8 cellular contexts compared by ENCODE assay signal in the genomic region with DNA sequence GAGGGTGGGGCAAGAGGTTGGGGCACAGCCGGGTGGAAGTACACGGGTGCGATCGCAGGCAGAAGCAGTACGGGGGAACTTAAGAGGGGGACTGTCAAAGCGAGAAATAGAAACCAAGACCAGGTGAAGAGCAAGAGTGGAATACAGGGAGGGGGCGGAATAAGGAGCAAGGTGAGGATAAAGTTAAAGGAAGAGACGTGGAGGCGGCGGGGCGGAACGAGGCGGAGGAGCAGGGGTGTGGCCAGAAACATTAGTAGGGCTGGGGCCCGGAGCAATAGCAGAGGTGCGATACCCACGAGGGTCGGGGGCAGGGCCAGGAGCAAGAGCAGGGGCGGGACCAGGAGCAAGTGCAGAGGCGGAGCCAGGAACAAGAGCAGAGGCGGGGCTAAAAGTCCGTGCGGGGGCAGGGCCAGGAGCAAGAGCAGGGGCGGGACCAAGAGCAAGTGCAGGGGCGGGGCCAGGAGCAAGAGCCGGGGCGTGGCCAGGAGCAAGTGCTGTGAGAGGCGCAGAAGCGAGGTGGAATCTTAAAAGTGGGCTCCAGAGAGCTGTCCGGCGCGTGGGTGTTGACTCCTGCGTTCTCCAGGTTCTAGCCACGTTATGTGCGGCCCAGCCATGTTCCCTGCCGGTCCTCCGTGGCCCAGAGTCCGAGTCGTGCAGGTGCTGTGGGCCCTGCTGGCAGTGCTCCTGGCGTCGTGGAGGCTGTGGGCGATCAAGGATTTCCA. TPM values are rescaled to one million over a fixed set of nuclear protein-coding genes. Genes with fewer than 3 reads are reported as not detected.
DNase-seq lines count a peak whose midpoint lies in the region; ATAC-seq and TF ChIP-seq lines count a peak whose summit lies in the region.

No MANE protein-coding gene starts in this region.

- H3K36me3 Mint-ChIP-seq in activated B cell treated with CpG ODN at 0.5 μM for 24 hours (ENCODE audit: low read depth), result peaks cover 17% of the 10 kb centered on the region

- in situ Hi-C loops in GM18951 (cut with MboI; ENCODE audit: low sequenced_read_pairs, unreplicated experiment), result no loop called here

- no peaks in the 10 kb centered on the region for H3K27me3 Mint-ChIP-seq in activated B cell treated with CpG ODN at 0.5 μM for 24 hours

- H3K27ac ChIP-seq in caudate nucleus (ENCODE audit: low read depth, low read length), result peak overlapping the region; percentile 98

- peak overlapping the region; percentile 97 for H3K27ac Mint-ChIP-seq in activated B cell treated with CpG ODN at 0.5 μM for 24 hours

- H3K9me3 Mint-ChIP-seq in activated B cell treated with CpG ODN at 0.5 μM for 24 hours, result no peaks in the 10 kb centered on the region

- peaks cover 8% of the 10 kb centered on the region for H3K4me1 Mint-ChIP-seq in activated B cell treated with CpG ODN at 0.5 μM for 24 hours

- CTCF ChIA-PET in activated B cell treated with CpG ODN at 0.5 μM for 24 hours (lab: Charles Lee), result interaction anchor here (0.9 to 3.4 kb wide), 4 partner anchors 37 to 93 kb away, joined by 4 to 16 read pairs (median 8); a partner anchor contains a TSS

- intact Hi-C loops in activated B cell treated with CpG ODN at 0.5 μM for 24 hours (cut with micrococcal nuclease), result loop anchor here (1.0 to 5.0 kb wide), 6 partner anchors 25 to 594 kb away; a partner anchor contains a TSS

- POLR2A ChIA-PET in activated B cell treated with CpG ODN at 0.5 μM for 24 hours (lab: Charles Lee), result interaction anchor here (0.6 to 2.8 kb wide), 8 partner anchors 20 to 423 kb away, joined by 3 to 82 read pairs (median 3); a partner anchor contains a TSS

- H3K4me3 Mint-ChIP-seq in activated B cell treated with CpG ODN at 0.5 μM for 24 hours, result peak overlapping the region; percentile 91

- peak; percentile 90 for DNase-seq in AG08395 (ENCODE audit: low spot score)
- DNase-seq in NCI-H345 (lab: John Stamatoyannopoulos, UW), result peak; percentile 100
- peak; percentile 88 for DNase-seq in activated B cell treated with CpG ODN at 0.5 μM for 24 hours
- DNase-seq in caudate nucleus (lab: John Stamatoyannopoulos, UW), result peak in 60 of 61 donors; percentile 49 to 97 (median 87)
- peak; percentile 98 for DNase-seq in islet precursor cell
- DNase-seq in stimulated activated CD4-positive, alpha-beta T cell treated with anti-CD3 and anti-CD28 coated beads, Interleukin-12 subunit alpha, Interleukin-12 subunit beta, amount 100 ng/mL, for 24 hours (ENCODE audit: low read depth in 2 of 2), result peak; percentile 94 to 97

- ATAC-seq in HG03175 (IDR thresholded peaks at IDR 0.05; ENCODE audit: unreplicated experiment) (peak; percentile 53), activated B cell treated with CpG ODN at 0.5 μM for 24 hours (ENCODE audit: low read depth) (peak; percentile 71)

- peak; percentile 22 for TF ChIP-seq POLR2A in GM18951 (IDR thresholded peaks at IDR 0.05; ENCODE audit: extremely low read depth, insufficient read depth, insufficient read length)

- no peak for TF ChIP-seq CTCF in activated B cell treated with CpG ODN at 0.5 μM for 24 hours (IDR thresholded peaks at IDR 0.05)

RNA-seq across cellular contexts. Expression of a gene that starts 1.2 kb away (rescaled TPM):
- 11.8 and 22.8 TPM in 2 replicates for total RNA-seq in activated B cell treated with CpG ODN at 0.5 μM for 24 hours

RNA-seq across cellular contexts. Expression of a gene that starts 17.2 kb away (rescaled TPM):
- 3.2 and 4.7 TPM in 2 replicates for total RNA-seq in activated B cell treated with CpG ODN at 0.5 μM for 24 hours

RNA-seq across cellular contexts. Expression of a gene that starts 21.1 kb away (rescaled TPM):
- 28.7 and 30.1 TPM in 2 replicates for total RNA-seq in activated B cell treated with CpG ODN at 0.5 μM for 24 hours

RNA-seq across cellular contexts. Expression of a gene that starts 32.7 kb away (rescaled TPM):
- total RNA-seq in activated B cell treated with CpG ODN at 0.5 μM for 24 hours, result 0.58 TPM in 1 of 2 replicates, not detected in the other

RNA-seq across cellular contexts. Expression of a gene that starts 37.6 kb away (rescaled TPM):
- total RNA-seq in activated B cell treated with CpG ODN at 0.5 μM for 24 hours, result 134 and 138 TPM in 2 replicates

Comparison
In these comparisons a context has a peak if more than half of its experiments do, and no peak if none do; other contexts are left out.
1. Peak in every context shown above with its lines: DNase-seq, ATAC-seq and H3K27ac ChIP-seq.